In genomic region chr7:33757563-33758165, GRCh38 we compare ENCODE assay signal across 8 cellular contexts.
DNase-seq lines count a peak whose midpoint lies in the region; ATAC-seq and TF ChIP-seq lines count a peak whose summit lies in the region.

No MANE protein-coding gene starts in this region.

- no peaks in the 10 kb centered on the region for H3K36me3 ChIP-seq in CD8-positive, alpha-beta T cell (ENCODE audit: insufficient read depth, low read length)
- no peaks in the 10 kb centered on the region for H3K36me3 ChIP-seq in colonic mucosa

- no peak for ATAC-seq in CD8-positive, alpha-beta T cell
- peak; percentile 51 for ATAC-seq in GM21526 (IDR thresholded peaks at IDR 0.05; ENCODE audit: low FRiP score, unreplicated experiment)
- peak; percentile 43 for ATAC-seq in omental fat pad (ENCODE audit: low FRiP score)
- no peak for ATAC-seq in HG03520 (IDR thresholded peaks at IDR 0.05; ENCODE audit: unreplicated experiment)
- no peak for ATAC-seq in HG03108 (IDR thresholded peaks at IDR 0.05; ENCODE audit: unreplicated experiment)
- no peak for ATAC-seq in HG02884 (IDR thresholded peaks at IDR 0.05; ENCODE audit: unreplicated experiment)

- intact Hi-C loops in CD8-positive, alpha-beta T cell (cut with DNase I, micrococcal nuclease): no loop called here
- intact Hi-C loops in colonic mucosa (cut with DNase I): loop anchor here (5.0 to 10.0 kb wide), 2 partner anchors 140 to 177 kb away; no protein-coding TSS in a partner anchor

- H3K4me3 Mint-ChIP-seq in CD8-positive, alpha-beta T cell: no peak overlapping the region

- no peak overlapping the region for H3K27ac ChIP-seq in CD8-positive, alpha-beta T cell (ENCODE audit: low read depth, low read length)
- no peak overlapping the region for H3K27ac ChIP-seq in colonic mucosa

- H3K4me1 Mint-ChIP-seq in CD8-positive, alpha-beta T cell (ENCODE audit: low read depth): no peaks in the 10 kb centered on the region

- no peaks in the 10 kb centered on the region for H3K36me3 Mint-ChIP-seq in CD8-positive, alpha-beta T cell

- H3K9ac ChIP-seq in colonic mucosa (ENCODE audit: low read depth in 2 of 2, low read length in 2 of 2): no peak overlapping the region

- no peaks in the 10 kb centered on the region for H3K27me3 Mint-ChIP-seq in CD8-positive, alpha-beta T cell (ENCODE audit: low read depth)

- no peak overlapping the region for H3K4me3 ChIP-seq in CD8-positive, alpha-beta T cell (ENCODE audit: low read depth, low read length)
- H3K4me3 ChIP-seq in colonic mucosa: no peak overlapping the region

- no peak overlapping the region for H3K27ac Mint-ChIP-seq in CD8-positive, alpha-beta T cell

- CTCF ChIA-PET in CD8-positive, alpha-beta T cell (lab: Charles Lee): no interaction called here

- POLR2A ChIA-PET in CD8-positive, alpha-beta T cell (lab: Charles Lee): no interaction called here

- H3K9me3 Mint-ChIP-seq in CD8-positive, alpha-beta T cell: no peaks in the 10 kb centered on the region

- H3K27me3 ChIP-seq in CD8-positive, alpha-beta T cell (ENCODE audit: insufficient read depth, low read length): no peaks in the 10 kb centered on the region
- no peaks in the 10 kb centered on the region for H3K27me3 ChIP-seq in colonic mucosa

- H3K4me1 ChIP-seq in CD8-positive, alpha-beta T cell (ENCODE audit: insufficient read depth, low read length): no peaks in the 10 kb centered on the region
- H3K4me1 ChIP-seq in colonic mucosa: peaks cover 4% of the 10 kb centered on the region

- TF ChIP-seq CTCF in CD8-positive, alpha-beta T cell (IDR thresholded peaks at IDR 0.05): peak; percentile 60
- TF ChIP-seq CTCF in colonic mucosa (IDR thresholded peaks at IDR 0.05) (no peak), omental fat pad (IDR thresholded peaks at IDR 0.05) (peak in 1 of 3 donors; percentile 14)

- H3K9me3 ChIP-seq in CD8-positive, alpha-beta T cell (ENCODE audit: low read length): no peaks in the 10 kb centered on the region
- no peaks in the 10 kb centered on the region for H3K9me3 ChIP-seq in colonic mucosa

- DNase-seq in CD8-positive, alpha-beta T cell: no peak
- DNase-seq in NCI-H69 (lab: John Stamatoyannopoulos, UW) (peak; percentile 46), colonic mucosa (peak; percentile 42), omental fat pad (ENCODE audit: low spot score) (peak; percentile 64)

Comparison
In these comparisons a context has a peak if more than half of its experiments do, and no peak if none do; other contexts are left out.
1. ATAC-seq: peak in GM21526 (single experiment) and omental fat pad (single experiment); none in CD8-positive, alpha-beta T cell (single experiment), HG03520 (single experiment), HG03108 (single experiment) and HG02884 (single experiment).
2. DNase-seq: peak in NCI-H69 (single experiment), colonic mucosa (single experiment) and omental fat pad (single experiment); none in CD8-positive, alpha-beta T cell (0 of 7).